In the genomic region with DNA sequence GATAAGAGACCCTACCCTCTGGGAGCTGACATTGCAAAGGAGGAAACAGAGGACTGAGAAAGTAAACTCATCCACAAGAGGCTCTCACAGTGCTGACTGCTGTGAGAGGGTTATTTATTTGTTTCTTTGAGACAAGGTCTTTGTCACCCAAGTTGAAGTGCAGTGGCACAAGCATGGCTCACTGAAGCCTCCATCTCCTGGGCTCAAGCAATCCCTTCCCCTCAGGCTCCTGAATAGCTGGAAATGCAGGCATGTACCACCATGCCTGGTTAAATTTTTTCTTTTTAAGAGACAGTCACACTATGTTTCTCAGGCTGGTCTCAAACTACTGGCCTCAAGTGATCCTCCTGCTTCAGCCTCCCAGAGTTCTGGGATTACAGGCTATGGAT, we compare ENCODE assay signal across 24 cellular contexts. TPM values are rescaled to one million over a fixed set of nuclear protein-coding genes. Genes with fewer than 3 reads are reported as not detected.
"Had no signal": no experiment of that assay in that cellular context is flagged by ENCODE, and none has a peak within 500 bp of the region (broad histone marks: within the 10 kb centered on the region; RNA-seq: fewer than 3 reads in every experiment).

No MANE protein-coding gene starts in this region.

- H3K36me3 ChIP-seq: esophagus squamous epithelium, gastroesophageal sphincter, neural progenitor cell, sigmoid colon, spleen, tibial artery had no signal

- H3K9ac ChIP-seq: neural progenitor cell had no signal

- ATAC-seq: activated CD4-positive, alpha-beta T cell treated with anti-CD3 and anti-CD28 coated beads for 36 hours; activated T-cell treated with anti-CD3 and anti-CD28 coated beads, Interleukin-2, amount 50 U/mL, for 4 hours; gastroesophageal sphincter; T-helper 17 cell had no signal

- H3K27ac ChIP-seq: esophagus squamous epithelium, gastroesophageal sphincter, neural progenitor cell, sigmoid colon, spleen, tibial artery had no signal

- H3K4me1 ChIP-seq: sigmoid colon, spleen had no signal

- H3K9me3 ChIP-seq: esophagus squamous epithelium, gastroesophageal sphincter, sigmoid colon, spleen, tibial artery had no signal

- H3K4me2 ChIP-seq: neural progenitor cell had no signal

- H3K4me3 ChIP-seq: esophagus squamous epithelium, gastroesophageal sphincter, neural progenitor cell, sigmoid colon, spleen, tibial artery had no signal

- H3K27ac Mint-ChIP-seq: activated B cell treated with CpG ODN at 0.5 μM for 24 hours; activated CD4-positive, alpha-beta T cell treated with anti-CD3 and anti-CD28 coated beads for 36 hours; memory B cell; naive thymus-derived CD4-positive, alpha-beta T cell; T-helper 17 cell had no signal

- H2AFZ ChIP-seq: neural progenitor cell had no signal

- H3K27me3 ChIP-seq: esophagus squamous epithelium, neural progenitor cell, tibial artery had no signal

- H3K4me1 Mint-ChIP-seq: activated B cell treated with CpG ODN at 0.5 μM for 24 hours; activated CD4-positive, alpha-beta T cell treated with anti-CD3 and anti-CD28 coated beads for 36 hours; memory B cell; naive thymus-derived CD4-positive, alpha-beta T cell; T-helper 17 cell had no signal

- H3K9me3 Mint-ChIP-seq: activated B cell treated with CpG ODN at 0.5 μM for 24 hours; activated T-cell treated with anti-CD3 and anti-CD28 coated beads, Interleukin-2, amount 50 U/mL, for 4 hours; memory B cell; naive thymus-derived CD4-positive, alpha-beta T cell had no signal

- H3K4me3 Mint-ChIP-seq: activated B cell treated with CpG ODN at 0.5 μM for 24 hours; activated CD4-positive, alpha-beta T cell treated with anti-CD3 and anti-CD28 coated beads for 36 hours; activated T-cell treated with anti-CD3 and anti-CD28 coated beads, Interleukin-2, amount 50 U/mL, for 4 hours; memory B cell; naive thymus-derived CD4-positive, alpha-beta T cell; neural progenitor cell; T-helper 17 cell had no signal

- DNase-seq: activated B cell treated with CpG ODN at 0.5 μM for 24 hours; activated CD4-positive, alpha-beta T cell treated with anti-CD3 and anti-CD28 coated beads for 36 hours; activated CD4-positive, alpha-beta T cell treated with anti-CD3 and anti-CD28 coated beads, Interleukin-2, amount 50 U/mL, for 4 hours; activated CD8-positive, alpha-beta memory T cell treated with anti-CD3 and anti-CD28 coated beads for 24 hours; activated CD8-positive, alpha-beta memory T cell treated with anti-CD3 and anti-CD28 coated beads, Interleukin-2, amount 50 U/mL, for 4 hours; activated naive CD4-positive, alpha-beta T cell treated with Interleukin-2 at 50 U/mL for 16 hours; activated T-cell treated with anti-CD3 and anti-CD28 coated beads, Interleukin-2, amount 50 U/mL, for 4 hours; amygdala; dermis blood vessel endothelial cell; effector CD8-positive, alpha-beta T cell; esophagus squamous epithelium; head of caudate nucleus; left cardiac atrium; naive thymus-derived CD4-positive, alpha-beta T cell; stimulated activated CD4-positive, alpha-beta T cell treated with anti-CD3 and anti-CD28 coated beads, Interleukin-4, amount 100 ng/mL, for 24 hours; stimulated activated naive CD4-positive, alpha-beta T cell treated with Interleukin-2 at 50 U/mL for 16 hours; substantia nigra; T-helper 17 cell; tibial artery had no signal

RNA-seq across cellular contexts. Expression of a gene that starts 52.8 kb away (rescaled TPM):
- polyA plus RNA-seq: naive thymus-derived CD4-positive, alpha-beta T cell had no signal
